13 cellular contexts compared by ENCODE assay signal in genomic region chr6:108650325-108650724, GRCh38.
DNase-seq lines count a peak whose midpoint lies in the region; TF ChIP-seq lines count a peak whose summit lies in the region.
"Had no signal": no experiment of that assay in that cellular context is flagged by ENCODE, and none has a peak within 500 bp of the region (broad histone marks: within the 10 kb centered on the region; RNA-seq: fewer than 3 reads in every experiment).

No MANE protein-coding gene starts in this region.

- H3K9me3 ChIP-seq in subcutaneous abdominal adipose tissue (ENCODE audit: control insufficient read depth in 5 of 5, low read length in 5 of 5): no peaks in the 10 kb centered on the region
- H3K9me3 ChIP-seq: body of pancreas had no signal

- peak overlapping the region; percentile 39 for H3K4me2 ChIP-seq in KMS-11

- H3K4me1 Mint-ChIP-seq in brain (peaks cover 72% of the 10 kb centered on the region), mesothelial cell of epicardium (peaks cover 61% of the 10 kb centered on the region)

- in situ Hi-C loops in KBM-7 (cut with MboI; ENCODE audit: low pct_unique_long_range_greater_than_20kb, low sequenced_read_pairs): no loop called here

- H3K27ac ChIP-seq in KMS-11 (peak overlapping the region; percentile 58), subcutaneous abdominal adipose tissue (ENCODE audit: low read depth, low read length) (peak overlapping the region; percentile 39)

- H3K27ac Mint-ChIP-seq in brain (peak overlapping the region in 3 of 5 experiments; percentile 22 to 92 (median 82)), mesothelial cell of epicardium (peak overlapping the region; percentile 82)

- no peak overlapping the region; the same call in 1 of the 2 replicates for H3K9ac ChIP-seq in KMS-11
- no peak overlapping the region for H3K9ac ChIP-seq in subcutaneous abdominal adipose tissue (ENCODE audit: low read length in 5 of 5)

- H3K4me3 Mint-ChIP-seq in brain (no peak overlapping the region), mesothelial cell of epicardium (no peak overlapping the region)

- H3K36me3 Mint-ChIP-seq in brain (peaks cover 17% of the 10 kb centered on the region), mesothelial cell of epicardium (peaks cover 5% of the 10 kb centered on the region)

- peaks cover 100% of the 10 kb centered on the region for H3K79me2 ChIP-seq in KMS-11 (ENCODE audit: insufficient read depth, low read depth)

- H3K27me3 Mint-ChIP-seq in brain: no peaks in the 10 kb centered on the region
- H3K27me3 Mint-ChIP-seq in mesothelial cell of epicardium (ENCODE audit: low read depth): no peaks in the 10 kb centered on the region

- no peak overlapping the region for H2AFZ ChIP-seq in KMS-11 (ENCODE audit: low read depth)

- H3K27me3 ChIP-seq in KMS-11 (ENCODE audit: insufficient read depth, low read depth) (no peaks in the 10 kb centered on the region), subcutaneous abdominal adipose tissue (ENCODE audit: control insufficient read depth in 5 of 5, insufficient read depth in 4 of 5, low read length in 5 of 5) (no peaks in the 10 kb centered on the region)
- H3K27me3 ChIP-seq: body of pancreas had no signal

- H4K20me1 ChIP-seq in KMS-11 (ENCODE audit: insufficient read depth): peaks cover 6% of the 10 kb centered on the region

- H3K4me1 ChIP-seq in KMS-11 (ENCODE audit: low read depth, poor library complexity, severe bottlenecking): peaks cover 100% of the 10 kb centered on the region
- peaks cover 7 to 70% (median 62%) of the 10 kb centered on the region in 5 donors for H3K4me1 ChIP-seq in subcutaneous abdominal adipose tissue (ENCODE audit: control insufficient read depth in 5 of 5, insufficient read depth in 5 of 5, low read length in 5 of 5)

- H3K36me3 ChIP-seq in KMS-11 (ENCODE audit: insufficient read depth) (no peaks in the 10 kb centered on the region), subcutaneous abdominal adipose tissue (ENCODE audit: control insufficient read depth in 5 of 5, insufficient read depth in 5 of 5, low read length in 5 of 5) (peaks cover 0 to 11% (median 5%) of the 10 kb centered on the region in 5 donors)

- TF ChIP-seq CTCF in KMS-11 (conservative IDR thresholded peaks at IDR 0.05; ENCODE audit: low read depth, low read length) (no peak), brain (conservative IDR thresholded peaks at IDR 0.05) (no peak), mesothelial cell of epicardium (IDR thresholded peaks at IDR 0.05; ENCODE audit: unreplicated experiment) (no peak)

- H3K9me3 Mint-ChIP-seq in brain (no peaks in the 10 kb centered on the region), mesothelial cell of epicardium (no peaks in the 10 kb centered on the region)

- no peak for DNase-seq in mesothelial cell of epicardium (ENCODE audit: low spot score in 2 of 2, unreplicated experiment in 2 of 2)
- DNase-seq in KBM-7: no peak
- no peak for DNase-seq in NCI-H1092 treated with DMSO at 0.1 percent for 48 hours (lab: John Stamatoyannopoulos, UW)
- no peak for DNase-seq in SW480 (ENCODE audit: low spot score)
- no peak for DNase-seq in NCI-H2107 (lab: John Stamatoyannopoulos, UW)
- DNase-seq: activated gamma-delta T cell, body of pancreas, DMS79, head of caudate nucleus, NCI-H1436 had no signal

- H3K4me3 ChIP-seq in KMS-11 (IDR thresholded peaks at IDR 0.05; ENCODE audit: insufficient read depth, low read depth, low read length) (no peak overlapping the region), subcutaneous abdominal adipose tissue (ENCODE audit: low read depth in 1 of 5, low read length in 5 of 5) (no peak overlapping the region)
- H3K4me3 ChIP-seq: body of pancreas had no signal
